In genomic region chr10:86001521-86001920, GRCh38 we compare ENCODE assay signal across 20 cellular contexts.
"Had no signal": no experiment of that assay in that cellular context is flagged by ENCODE, and none has a peak within 500 bp of the region (broad histone marks: within the 10 kb centered on the region; RNA-seq: fewer than 3 reads in every experiment).

No MANE protein-coding gene starts in this region.

- H3K4me1 Mint-ChIP-seq: immature natural killer cell; naive thymus-derived CD8-positive, alpha-beta T cell; stimulated activated naive B cell treated with anti-CD40 and anti-IgM and Interleukin-4, amounts not matched to agents 10 μg/mL and 1 μg/mL and 100 μg/mL, for 72 hours had no signal

- H3K27ac Mint-ChIP-seq: immature natural killer cell; naive thymus-derived CD8-positive, alpha-beta T cell; nephron progenitor cell; stimulated activated naive B cell treated with anti-CD40 and anti-IgM and Interleukin-4, amounts not matched to agents 10 μg/mL and 1 μg/mL and 100 μg/mL, for 72 hours; stimulated activated naive CD8-positive, alpha-beta T cell treated with anti-CD3 and anti-CD28 coated beads, Interleukin-15, Interleukin-2, amounts not matched to agents 100 ng/mL and 50 ng/mL, for 24 hours had no signal

- H3K4me3 Mint-ChIP-seq: immature natural killer cell; naive thymus-derived CD8-positive, alpha-beta T cell; nephron progenitor cell; stimulated activated naive B cell treated with anti-CD40 and anti-IgM and Interleukin-4, amounts not matched to agents 10 μg/mL and 1 μg/mL and 100 μg/mL, for 72 hours; stimulated activated naive CD8-positive, alpha-beta T cell treated with anti-CD3 and anti-CD28 coated beads, Interleukin-15, Interleukin-2, amounts not matched to agents 100 ng/mL and 50 ng/mL, for 24 hours had no signal

- DNase-seq: cerebellar nuclear complex; effector memory CD4-positive, alpha-beta T cell; esophagus squamous epithelium; foreskin melanocyte; immature natural killer cell; islet precursor cell; kidney glomerular epithelial cell; mesendoderm; naive thymus-derived CD8-positive, alpha-beta T cell; nephron progenitor cell; posterior cingulate gyrus; right lobe of liver; small intestine; stimulated activated CD4-positive, alpha-beta T cell treated with anti-CD3 and anti-CD28 coated beads, Interleukin-15, amount 100 ng/mL, for 24 hours; stimulated activated CD4-positive, alpha-beta T cell treated with anti-CD3 and anti-CD28 coated beads, Interleukin-2, amount 100 ng/mL, for 48 hours; stimulated activated naive B cell treated with anti-CD40 and anti-IgM and Interleukin-4, amounts not matched to agents 10 μg/mL and 1 μg/mL and 100 μg/mL, for 72 hours; thyroid gland; trophoblast cell had no signal

- H3K36me3 Mint-ChIP-seq: immature natural killer cell; naive thymus-derived CD8-positive, alpha-beta T cell had no signal

- H3K27me3 ChIP-seq: right lobe of liver, suprapubic skin, thyroid gland had no signal

- H3K27ac ChIP-seq: esophagus squamous epithelium, right lobe of liver, suprapubic skin, thyroid gland had no signal

- H3K4me3 ChIP-seq: esophagus squamous epithelium, right lobe of liver, suprapubic skin, thyroid gland had no signal

- ATAC-seq: naive thymus-derived CD8-positive, alpha-beta T cell; right lobe of liver; stimulated activated naive B cell treated with anti-CD40 and anti-IgM and Interleukin-4, amounts not matched to agents 10 μg/mL and 1 μg/mL and 100 μg/mL, for 72 hours had no signal
